ENCODE assay signal across 16 cellular contexts in the genomic region with DNA sequence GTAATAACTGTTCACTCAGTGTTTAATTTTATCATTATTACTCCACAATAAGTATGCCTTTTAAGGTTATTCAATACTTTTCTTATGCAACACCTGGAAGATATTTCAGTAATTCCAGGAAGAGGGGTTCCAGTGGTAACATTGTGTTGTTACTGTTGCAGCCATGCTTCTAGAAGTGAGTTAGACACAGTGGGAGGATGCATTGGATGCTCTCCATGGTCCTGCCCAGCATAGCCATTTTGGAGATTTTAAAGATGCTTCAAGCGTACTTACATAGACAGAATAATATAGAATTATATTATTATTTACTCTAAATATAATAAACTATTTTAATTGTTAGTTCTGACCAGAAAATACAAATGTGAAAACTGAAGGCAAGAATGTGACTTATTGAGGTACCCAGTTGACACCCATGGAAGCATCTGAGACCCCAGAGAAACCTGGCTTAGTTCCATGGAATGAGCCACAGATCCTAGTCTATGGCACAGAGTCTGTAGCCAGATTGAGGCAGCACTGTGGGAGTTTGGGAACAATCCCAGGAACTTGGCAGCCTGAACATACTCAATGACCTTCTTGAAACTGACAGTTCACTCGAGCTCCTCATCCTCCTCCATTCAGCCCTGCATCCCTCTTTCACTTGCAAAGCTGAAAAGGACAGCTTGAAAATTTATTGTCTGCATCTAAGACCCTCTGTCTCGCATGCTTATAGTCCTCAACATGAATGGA.
"Had no signal": no experiment of that assay in that cellular context is flagged by ENCODE, and none has a peak within 500 bp of the region (broad histone marks: within the 10 kb centered on the region; RNA-seq: fewer than 3 reads in every experiment).

No MANE protein-coding gene starts in this region.

- H3K4me1 ChIP-seq: ascending aorta, esophagus muscularis mucosa, left lung, stomach, testis, upper lobe of right lung had no signal

- H3K36me3 ChIP-seq: ascending aorta, esophagus muscularis mucosa, left lung, stomach, upper lobe of right lung had no signal

- H3K27ac ChIP-seq: ascending aorta, dorsolateral prefrontal cortex, esophagus muscularis mucosa, hepatocyte, left lung, stomach, testis, upper lobe of right lung had no signal

- DNase-seq: activated CD4-positive, alpha-beta T cell treated with anti-CD3 and anti-CD28 coated beads, Interleukin-2, amount 50 U/mL, for 4 hours; activated CD4-positive, CD25-positive, alpha-beta regulatory T cell treated with anti-CD3 and anti-CD28 coated beads, Interleukin-2, amount 50 U/mL, for 72 hours; activated naive CD4-positive, alpha-beta T cell treated with anti-CD3 and anti-CD28 coated beads, Interleukin-2, amount 10 ng/mL, durations not matched to agents 7 days and 5 days; left lung; mesenchymal stem cell; stomach; T-helper 1 cell; T1000; testis; upper lobe of right lung had no signal

- H3K79me2 ChIP-seq: hepatocyte had no signal

- FAIRE-seq: keratinocyte had no signal

- H3K27me3 ChIP-seq: ascending aorta, esophagus muscularis mucosa, hepatocyte, stomach, testis, upper lobe of right lung had no signal

- H3K9me3 ChIP-seq: ascending aorta, esophagus muscularis mucosa, left lung, stomach, testis, upper lobe of right lung had no signal

- H3K4me3 ChIP-seq: ascending aorta, dorsolateral prefrontal cortex, esophagus muscularis mucosa, hepatocyte, left lung, stomach, testis, upper lobe of right lung had no signal

- H2AFZ ChIP-seq: hepatocyte had no signal

- H3K4me2 ChIP-seq: hepatocyte had no signal

- ATAC-seq: left lung, sciatic nerve, upper lobe of right lung had no signal
